19 cellular contexts compared by ENCODE assay signal in the genomic region with DNA sequence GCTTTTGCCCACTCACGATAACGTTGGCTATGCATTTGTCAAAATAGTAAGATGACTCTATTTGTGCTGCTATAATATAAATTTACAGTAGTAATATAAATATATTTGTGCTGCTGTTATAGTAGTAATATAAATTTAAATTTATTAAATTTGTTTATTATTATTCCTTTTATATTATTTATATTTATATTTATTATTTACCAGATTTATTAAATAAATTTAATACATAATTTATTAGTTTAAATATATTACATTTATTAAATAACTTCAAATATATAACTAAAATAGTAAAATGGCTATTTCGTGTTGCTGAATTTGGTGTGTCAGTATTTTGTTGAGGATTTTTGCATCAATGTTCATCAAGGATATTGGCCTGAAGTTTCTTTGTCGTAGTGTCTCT.
"Had no signal": no experiment of that assay in that cellular context is flagged by ENCODE, and none has a peak within 500 bp of the region (broad histone marks: within the 10 kb centered on the region; RNA-seq: fewer than 3 reads in every experiment).

No MANE protein-coding gene starts in this region.

- H3K27me3 Mint-ChIP-seq: IgD-negative memory B cell had no signal

- H3K27ac Mint-ChIP-seq: IgD-negative memory B cell had no signal

- ATAC-seq: K562 had no signal

- DNase-seq: Kasumi-1, MM.1S, NCI-H1092 treated with DMSO at 0.1 percent for 48 hours, NCI-H1436, NCI-H187, NCI-H2029, NCI-H2081 treated with DMSO at 0.1 percent for 48 hours, NCI-H2171, NCI-H226, NCI-H446, NCI-H510A, NCI-H524 treated with DMSO at 0.1 percent for 48 hours, NCI-H69, NCI-H774, SHP77, SK-N-SH had no signal

- FAIRE-seq: HTR-8/SVneo, K562 had no signal

- H3K4me1 Mint-ChIP-seq: IgD-negative memory B cell had no signal
